20 cellular contexts compared by ENCODE assay signal in the genomic region with DNA sequence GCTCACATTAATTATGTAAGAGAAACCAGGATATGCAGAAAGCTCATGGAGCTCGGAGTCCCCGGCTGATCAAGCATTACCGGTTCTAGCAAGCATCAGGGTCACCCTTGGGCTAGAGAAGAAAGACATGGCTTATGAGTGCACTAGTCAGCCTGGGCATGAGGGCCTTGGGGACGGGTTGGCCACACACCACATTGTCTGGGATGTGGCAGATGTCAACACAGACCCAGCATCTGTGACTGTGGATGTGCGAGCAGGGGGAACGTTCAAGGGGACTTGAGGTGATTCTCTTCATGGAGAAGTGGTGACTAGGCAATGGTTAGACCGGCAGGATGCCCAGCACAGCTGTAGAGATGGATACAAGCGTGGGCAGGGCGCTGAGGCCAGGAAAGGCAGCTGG. TPM values are rescaled to one million over a fixed set of nuclear protein-coding genes. Genes with fewer than 3 reads are reported as not detected.
A peak's percentile ranks its signal among the peaks of the same experiment; 100 is the strongest.
DNase-seq lines count a peak whose midpoint lies in the region; ATAC-seq and TF ChIP-seq lines count a peak whose summit lies in the region.
"Had no signal": no experiment of that assay in that cellular context is flagged by ENCODE, and none has a peak within 500 bp of the region (broad histone marks: within the 10 kb centered on the region; RNA-seq: fewer than 3 reads in every experiment).

No MANE protein-coding gene starts in this region.

- peaks cover 0 to 27% (median 18%) of the 10 kb centered on the region in 4 donors for H3K4me1 ChIP-seq in sigmoid colon

- in situ Hi-C loops in GM13976 (cut with MboI; ENCODE audit: low sequenced_read_pairs, unreplicated experiment) (loop anchor here (25.0 kb wide), 1 partner anchor 175 kb away; the partner anchor contains the start of gene TMED4), ACHN (cut with HindIII; ENCODE audit: low pct_ligation_motif_present, low pct_unique_long_range_greater_than_20kb, low sequenced_read_pairs) (no loop called here)

- H3K9me3 Mint-ChIP-seq in effector memory CD8-positive, alpha-beta T cell: no peaks in the 10 kb centered on the region
- H3K9me3 Mint-ChIP-seq: activated naive CD4-positive, alpha-beta T cell treated with anti-CD3 and anti-CD28 coated beads for 36 hours; activated T-cell treated with anti-CD3 and anti-CD28 coated beads, Interleukin-2, amount 50 U/mL, for 24 hours; central memory CD8-positive, alpha-beta T cell; naive thymus-derived CD4-positive, alpha-beta T cell; stimulated activated naive B cell treated with anti-CD40 and anti-IgM and Interleukin-4, amounts not matched to agents 10 μg/mL and 1 μg/mL and 100 μg/mL, for 72 hours had no signal

- peaks cover 33% of the 10 kb centered on the region for H3K36me3 Mint-ChIP-seq in effector memory CD8-positive, alpha-beta T cell (ENCODE audit: insufficient read depth)

- peaks cover 25 to 94% (median 72%) of the 10 kb centered on the region in 4 donors for H3K36me3 ChIP-seq in sigmoid colon

- no peak overlapping the region for H3K4me3 Mint-ChIP-seq in effector memory CD8-positive, alpha-beta T cell
- H3K4me3 Mint-ChIP-seq: activated naive CD4-positive, alpha-beta T cell treated with anti-CD3 and anti-CD28 coated beads for 36 hours; activated T-cell treated with anti-CD3 and anti-CD28 coated beads, Interleukin-2, amount 50 U/mL, for 24 hours; central memory CD8-positive, alpha-beta T cell; naive thymus-derived CD4-positive, alpha-beta T cell; stimulated activated naive B cell treated with anti-CD40 and anti-IgM and Interleukin-4, amounts not matched to agents 10 μg/mL and 1 μg/mL and 100 μg/mL, for 72 hours had no signal

- H3K27ac Mint-ChIP-seq in effector memory CD8-positive, alpha-beta T cell: peak overlapping the region; percentile 60 to 73
- H3K27ac Mint-ChIP-seq: activated naive CD4-positive, alpha-beta T cell treated with anti-CD3 and anti-CD28 coated beads for 36 hours; activated T-cell treated with anti-CD3 and anti-CD28 coated beads, Interleukin-2, amount 50 U/mL, for 24 hours had no signal

- no peak for TF ChIP-seq POLR2A in sigmoid colon (IDR thresholded peaks at IDR 0.05)

- no peaks in the 10 kb centered on the region for H3K4me1 Mint-ChIP-seq in effector memory CD8-positive, alpha-beta T cell (ENCODE audit: low read depth in 2 of 2)

- H3K9me3 ChIP-seq in sigmoid colon: no peaks in the 10 kb centered on the region
- H3K9me3 ChIP-seq: Caco-2, upper lobe of right lung had no signal

- intact Hi-C loops in sigmoid colon (cut with DNase I): no loop called here

- no peak for ATAC-seq in effector memory CD8-positive, alpha-beta T cell (replicated peaks)
- no peak for ATAC-seq in omental fat pad (ENCODE audit: low FRiP score)
- no peak for ATAC-seq in GM18868 (IDR thresholded peaks at IDR 0.05; ENCODE audit: unreplicated experiment)
- ATAC-seq: naive thymus-derived CD4-positive, alpha-beta T cell; stimulated activated naive B cell treated with anti-CD40 and anti-IgM and Interleukin-4, amounts not matched to agents 10 μg/mL and 1 μg/mL and 100 μg/mL, for 72 hours had no signal

- no peak for TF ChIP-seq CTCF in GM13976 (IDR thresholded peaks at IDR 0.05; ENCODE audit: borderline replicate concordance, control extremely low read depth, extremely low read depth, insufficient read depth, missing control alignments)
- no peak for TF ChIP-seq CTCF in LNCaP clone FGC (IDR thresholded peaks at IDR 0.05; ENCODE audit: control insufficient read depth, extremely low read depth, insufficient read depth)
- no peak for TF ChIP-seq CTCF in sigmoid colon (IDR thresholded peaks at IDR 0.05)
- no peak for TF ChIP-seq CTCF in omental fat pad (IDR thresholded peaks at IDR 0.05)

- peak overlapping the region in 3 of 4 donors; percentile 45 to 75 (median 53) for H3K27ac ChIP-seq in sigmoid colon
- H3K27ac ChIP-seq: upper lobe of right lung had no signal

- WGBS in sigmoid colon, 2 donors: 62 to 86% methylated on average over 9 of the region's 9 CpGs

- H3K4me3 ChIP-seq in LNCaP clone FGC (ENCODE audit: low read depth, low read length) (peak overlapping the region; percentile 12), sigmoid colon (peak overlapping the region in 1 of 4 donors; percentile 17)
- H3K4me3 ChIP-seq: upper lobe of right lung had no signal

- no peaks in the 10 kb centered on the region for H3K27me3 ChIP-seq in sigmoid colon
- H3K27me3 ChIP-seq: upper lobe of right lung had no signal

- peak; percentile 20 for DNase-seq in GM13976 (ENCODE audit: low spot score)
- no peak for DNase-seq in LNCaP clone FGC (ENCODE audit: low read depth)
- DNase-seq in effector memory CD8-positive, alpha-beta T cell: no peak
- DNase-seq in sigmoid colon: no peak
- no peak for DNase-seq in omental fat pad (ENCODE audit: low spot score)
- DNase-seq in ACHN: no peak
- no peak for DNase-seq in NCI-H2081 treated with DMSO at 0.1 percent for 48 hours (lab: John Stamatoyannopoulos, UW)
- DNase-seq: activated naive CD4-positive, alpha-beta T cell treated with anti-CD3 and anti-CD28 coated beads for 36 hours; activated T-cell treated with anti-CD3 and anti-CD28 coated beads, Interleukin-2, amount 50 U/mL, for 24 hours; AML-193; Caco-2; KG1; mesenchymal stem cell; naive thymus-derived CD4-positive, alpha-beta T cell; NCI-H1930; stimulated activated naive B cell treated with anti-CD40 and anti-IgM and Interleukin-4, amounts not matched to agents 10 μg/mL and 1 μg/mL and 100 μg/mL, for 72 hours; T-helper 9 cell had no signal

- TF ChIP-seq EP300 in sigmoid colon (IDR thresholded peaks at IDR 0.05): no peak

- no peaks in the 10 kb centered on the region for H3K27me3 Mint-ChIP-seq in effector memory CD8-positive, alpha-beta T cell
- H3K27me3 Mint-ChIP-seq: activated T-cell treated with anti-CD3 and anti-CD28 coated beads, Interleukin-2, amount 50 U/mL, for 24 hours; central memory CD8-positive, alpha-beta T cell; naive thymus-derived CD4-positive, alpha-beta T cell; stimulated activated naive B cell treated with anti-CD40 and anti-IgM and Interleukin-4, amounts not matched to agents 10 μg/mL and 1 μg/mL and 100 μg/mL, for 72 hours had no signal

RNA-seq across cellular contexts. Expression of gene ZMIZ2, which starts 13.7 kb away (rescaled TPM):
- total RNA-seq in sigmoid colon (10 to 100 TPM; 11.1 to 44.6 (median 12.5) TPM), omental fat pad (10 to 100 TPM; 13.5 to 26.3 (median 15.3) TPM)
- polyA plus RNA-seq in sigmoid colon: 10 to 100 TPM in 1 of 3 donors, 1 to 10 TPM in 2; 8.4 to 64.7 (median 8.6) TPM

RNA-seq across cellular contexts. Expression of gene PPIA, which starts 34.2 kb away (rescaled TPM):
- total RNA-seq in sigmoid colon (1,000 to 10,000 TPM; 1,033 to 1,396 (median 1,180) TPM), omental fat pad (1,000 to 10,000 TPM; 1,060 to 1,801 (median 1,521) TPM)
- 1,000 to 10,000 TPM; 3,100 to 3,915 (median 3,764) TPM for polyA plus RNA-seq in sigmoid colon
